8 cellular contexts compared by ENCODE assay signal in genomic region chr15:94620632-94621031, GRCh38.
"Had no signal": no experiment of that assay in that cellular context is flagged by ENCODE, and none has a peak within 500 bp of the region (broad histone marks: within the 10 kb centered on the region; RNA-seq: fewer than 3 reads in every experiment).

No MANE protein-coding gene starts in this region.

- H3K27ac ChIP-seq: HL-60 had no signal

- H3K36me3 ChIP-seq: HAP-1 had no signal

- H3K4me1 ChIP-seq: HAP-1 had no signal

- H3K9me3 ChIP-seq: HAP-1 had no signal

- DNase-seq: H7, HFFc6, KBM-7 had no signal

- H3K4me3 ChIP-seq: GM23338, HAP-1 had no signal

- ATAC-seq: GM23338, HCT116, HepG2 had no signal
